In the genomic region with DNA sequence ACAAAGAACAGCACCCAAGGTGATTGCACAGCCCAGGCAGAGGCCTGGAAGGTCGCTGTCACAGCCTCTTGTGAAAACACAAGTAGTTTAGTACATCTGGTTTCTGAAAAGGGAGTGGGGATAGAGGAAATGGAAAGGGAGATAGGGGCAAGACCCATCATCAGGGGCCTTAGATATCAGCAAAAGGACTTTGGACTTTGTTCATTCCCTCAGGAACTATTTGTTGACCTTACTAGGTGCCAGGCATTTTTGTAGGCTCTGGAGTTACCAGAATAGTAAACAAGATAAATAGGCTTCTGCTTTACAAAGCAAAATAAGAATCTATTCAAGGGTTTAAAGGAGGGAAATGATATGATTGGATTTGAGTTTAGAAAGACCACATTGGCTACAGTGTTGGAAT, we compare ENCODE assay signal across 1 cellular context.
TF ChIP-seq lines count a peak whose summit lies in the region.

No MANE protein-coding gene starts in this region.

TF ChIP-seq in HepG2, 621 proteins besides CTCF, POLR2A, EP300 and RAD21 (continued from another document):
- TF ChIP-seq, protein P1, sequence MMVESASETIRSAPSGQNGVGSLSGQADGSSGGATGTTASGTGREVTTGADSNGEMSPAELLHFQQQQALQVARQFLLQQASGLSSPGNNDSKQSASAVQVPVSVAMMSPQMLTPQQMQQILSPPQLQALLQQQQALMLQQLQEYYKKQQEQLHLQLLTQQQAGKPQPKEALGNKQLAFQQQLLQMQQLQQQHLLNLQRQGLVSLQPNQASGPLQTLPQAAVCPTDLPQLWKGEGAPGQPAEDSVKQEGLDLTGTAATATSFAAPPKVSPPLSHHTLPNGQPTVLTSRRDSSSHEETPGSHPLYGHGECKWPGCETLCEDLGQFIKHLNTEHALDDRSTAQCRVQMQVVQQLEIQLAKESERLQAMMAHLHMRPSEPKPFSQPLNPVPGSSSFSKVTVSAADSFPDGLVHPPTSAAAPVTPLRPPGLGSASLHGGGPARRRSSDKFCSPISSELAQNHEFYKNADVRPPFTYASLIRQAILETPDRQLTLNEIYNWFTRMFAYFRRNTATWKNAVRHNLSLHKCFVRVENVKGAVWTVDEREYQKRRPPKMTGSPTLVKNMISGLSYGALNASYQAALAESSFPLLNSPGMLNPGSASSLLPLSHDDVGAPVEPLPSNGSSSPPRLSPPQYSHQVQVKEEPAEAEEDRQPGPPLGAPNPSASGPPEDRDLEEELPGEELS (CRISPR knock-in tag; IDR thresholded peaks at IDR 0.05), result peak; percentile 89
- peak; percentile 74; the same call in 1 of the 2 replicates for TF ChIP-seq RCOR2 (CRISPR knock-in tag; IDR thresholded peaks at IDR 0.05)
- TF ChIP-seq SALL2 (CRISPR knock-in tag; IDR thresholded peaks at IDR 0.05), result no peak
- no peak for TF ChIP-seq ZNF713 (CRISPR knock-in tag; IDR thresholded peaks at IDR 0.05)
- TF ChIP-seq ATAD3A (CRISPR knock-in tag; IDR thresholded peaks at IDR 0.05), result no peak
- TF ChIP-seq FOXM1 (CRISPR knock-in tag; IDR thresholded peaks at IDR 0.05), result no peak
